In genomic region chr2:237737196-237737865, GRCh38 we compare ENCODE assay signal across 12 cellular contexts.
DNase-seq lines count a peak whose midpoint lies in the region; ATAC-seq and TF ChIP-seq lines count a peak whose summit lies in the region.
"Had no signal": no experiment of that assay in that cellular context is flagged by ENCODE, and none has a peak within 500 bp of the region (broad histone marks: within the 10 kb centered on the region; RNA-seq: fewer than 3 reads in every experiment).

No MANE protein-coding gene starts in this region.

- no peak for TF ChIP-seq POLR2A in uterus (IDR thresholded peaks at IDR 0.05)

- H3K9me3 ChIP-seq in right atrium auricular region (no peaks in the 10 kb centered on the region), neutrophil (no peaks in the 10 kb centered on the region), uterus (no peaks in the 10 kb centered on the region)

- TF ChIP-seq CTCF in right atrium auricular region (IDR thresholded peaks at IDR 0.05) (no peak), neutrophil (IDR thresholded peaks at IDR 0.05) (no peak), uterus (IDR thresholded peaks at IDR 0.05) (no peak)

- H3K27me3 ChIP-seq in right atrium auricular region (no peaks in the 10 kb centered on the region), neutrophil (no peaks in the 10 kb centered on the region), uterus (no peaks in the 10 kb centered on the region)

- H3K36me3 ChIP-seq in right atrium auricular region (peaks cover 10% of the 10 kb centered on the region), neutrophil (peaks cover 59% of the 10 kb centered on the region), uterus (no peaks in the 10 kb centered on the region)

- H3K27ac ChIP-seq in right atrium auricular region, result peak overlapping the region; percentile 43 to 49
- peak overlapping the region; percentile 38 for H3K27ac ChIP-seq in neutrophil
- H3K27ac ChIP-seq in uterus, result peak overlapping the region; percentile 80 to 91

- no peak for DNase-seq in right atrium auricular region (ENCODE audit: low spot score)
- DNase-seq in cardiac septum (ENCODE audit: low spot score), result no peak
- DNase-seq in dedifferentiated amniotic fluid mesenchymal stem cell (ENCODE audit: extremely low spot score), result peak; percentile 46
- DNase-seq in uterus, result no peak
- DNase-seq in NCI-H2107 (lab: John Stamatoyannopoulos, UW), result no peak
- no peak for DNase-seq in retina
- DNase-seq: activated CD4-positive, alpha-beta T cell treated with anti-CD3 and anti-CD28 coated beads, Interleukin-2, amount 50 U/mL, for 48 hours; hypothalamus; T-helper 9 cell had no signal

- no peak for ATAC-seq in HG03045 (IDR thresholded peaks at IDR 0.05; ENCODE audit: unreplicated experiment)
- ATAC-seq: left lobe of liver had no signal

- peaks cover 0 to 72% of the 10 kb centered on the region in 2 donors for H3K4me1 ChIP-seq in right atrium auricular region
- H3K4me1 ChIP-seq in neutrophil (ENCODE audit: control insufficient read depth in 1 of 2, insufficient read depth in 1 of 2, low read depth in 1 of 2, low read length in 1 of 2), result peaks cover 7 to 31% of the 10 kb centered on the region in 2 experiments
- peaks cover 13 to 26% of the 10 kb centered on the region in 2 donors for H3K4me1 ChIP-seq in uterus

- intact Hi-C loops in cardiac septum (cut with DNase I) (no loop called here), uterus (cut with DNase I; ENCODE audit: low total_unique reads) (no loop called here)

- H3K4me3 ChIP-seq in right atrium auricular region, result no peak overlapping the region
- no peak overlapping the region for H3K4me3 ChIP-seq in neutrophil (ENCODE audit: low read depth in 1 of 2, low read length in 1 of 2)
- H3K4me3 ChIP-seq in uterus, result no peak overlapping the region
